25 cellular contexts compared by ENCODE assay signal in the genomic region with DNA sequence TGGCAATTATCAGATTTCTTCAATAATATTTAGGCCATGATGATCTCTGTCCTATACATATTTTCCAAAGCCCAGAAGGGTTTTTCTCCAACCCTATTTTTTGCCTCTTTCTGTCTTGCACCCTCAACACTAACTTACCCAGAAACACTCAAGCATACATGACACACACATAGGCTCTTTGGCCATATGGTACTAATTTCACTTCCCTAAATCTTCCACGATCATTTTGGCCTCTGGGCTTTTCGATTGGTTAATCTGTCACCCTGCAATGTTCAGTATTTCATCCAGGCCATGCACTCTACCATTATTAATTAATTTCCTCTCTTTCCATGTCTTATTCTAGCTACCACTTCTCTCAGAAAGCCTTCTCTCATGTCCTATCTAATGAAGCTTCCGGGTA. TPM values are rescaled to one million over a fixed set of nuclear protein-coding genes. Genes with fewer than 3 reads are reported as not detected.
"Had no signal": no experiment of that assay in that cellular context is flagged by ENCODE, and none has a peak within 500 bp of the region (broad histone marks: within the 10 kb centered on the region; RNA-seq: fewer than 3 reads in every experiment).

No MANE protein-coding gene starts in this region.

- H3K27me3 ChIP-seq: esophagus squamous epithelium, gastrocnemius medialis, left lung, right lobe of liver, thyroid gland, upper lobe of right lung had no signal

- H3K9me3 ChIP-seq: esophagus squamous epithelium, gastrocnemius medialis, left lung, right lobe of liver, thyroid gland, upper lobe of right lung had no signal

- H3K27ac ChIP-seq: esophagus squamous epithelium, gastrocnemius medialis, left lung, right lobe of liver, skin epidermis, thyroid gland, upper lobe of right lung, WERI-Rb-1 had no signal

- ATAC-seq: activated CD8-positive, alpha-beta memory T cell treated with anti-CD3 and anti-CD28 coated beads, Interleukin-2, amount 10 ng/mL, durations not matched to agents 7 days and 5 days; activated CD8-positive, alpha-beta T cell treated with anti-CD3 and anti-CD28 coated beads for 36 hours; activated naive CD8-positive, alpha-beta T cell treated with anti-CD3 and anti-CD28 coated beads, Interleukin-2, amount 50 U/mL, for 24 hours; gastrocnemius medialis; left lung; naive thymus-derived CD4-positive, alpha-beta T cell; right lobe of liver; upper lobe of right lung had no signal

- H3K36me3 ChIP-seq: esophagus squamous epithelium, gastrocnemius medialis, left lung, right lobe of liver, thyroid gland, upper lobe of right lung, WERI-Rb-1 had no signal

- H3K4me3 ChIP-seq: esophagus squamous epithelium, gastrocnemius medialis, left lung, right lobe of liver, skin epidermis, thyroid gland, upper lobe of right lung had no signal

- H3K4me1 ChIP-seq: gastrocnemius medialis, left lung, right lobe of liver, thyroid gland, upper lobe of right lung had no signal

- DNase-seq: activated CD4-positive, alpha-beta T cell treated with anti-CD3 and anti-CD28 coated beads, Interleukin-2, amount 10 ng/mL, durations not matched to agents 7 days and 5 days; activated CD4-positive, CD25-positive, alpha-beta regulatory T cell treated with anti-CD3 and anti-CD28 coated beads, Interleukin-2, amount 50 U/mL, for 72 hours; activated CD8-positive, alpha-beta memory T cell treated with anti-CD3 and anti-CD28 coated beads, Interleukin-2, amount 10 ng/mL, durations not matched to agents 7 days and 5 days; activated CD8-positive, alpha-beta T cell treated with anti-CD3 and anti-CD28 coated beads for 36 hours; activated effector memory CD4-positive, alpha-beta T cell treated with anti-CD3 and anti-CD28 coated beads, Interleukin-2, amount 50 U/mL, for 16 hours; activated naive CD4-positive, alpha-beta T cell treated with anti-CD3 and anti-CD28 coated beads, Interleukin-2, amount 50 U/mL, for 16 hours; activated naive CD8-positive, alpha-beta T cell treated with anti-CD3 and anti-CD28 coated beads, Interleukin-2, amount 50 U/mL, for 24 hours; activated T-cell treated with anti-CD3 and anti-CD28 coated beads for 4 hours; cortex of kidney; endodermal cell; esophagus squamous epithelium; gastrocnemius medialis; hippocampal formation; kidney glomerular epithelial cell; left lung; naive thymus-derived CD4-positive, alpha-beta T cell; posterior cingulate gyrus; right lobe of liver; stimulated activated CD4-positive, alpha-beta T cell treated with anti-CD3 and anti-CD28 coated beads, Interleukin-1b, Interleukin-23, amount 100 ng/mL, for 48 hours; substantia nigra; thyroid gland; upper lobe of right lung; WERI-Rb-1 had no signal

RNA-seq across cellular contexts. Expression of gene LUZP2, which starts 59.8 kb away (rescaled TPM):
- total RNA-seq: activated CD4-positive, alpha-beta T cell treated with anti-CD3 and anti-CD28 coated beads, Interleukin-2, amount 10 ng/mL, durations not matched to agents 7 days and 5 days; activated CD8-positive, alpha-beta memory T cell treated with anti-CD3 and anti-CD28 coated beads, Interleukin-2, amount 10 ng/mL, durations not matched to agents 7 days and 5 days; activated CD8-positive, alpha-beta T cell treated with anti-CD3 and anti-CD28 coated beads for 36 hours; gastrocnemius medialis; lung microvascular endothelial cell; naive thymus-derived CD4-positive, alpha-beta T cell; right lobe of liver; thyroid gland had no signal
